ENCODE assay signal across 1 cellular context in genomic region chr4:139672732-139673131, GRCh38.
A peak's percentile ranks its signal among the peaks of the same experiment; 100 is the strongest.
TF ChIP-seq lines count a peak whose summit lies in the region.

No MANE protein-coding gene starts in this region.

TF ChIP-seq in HepG2, 621 proteins besides CTCF, POLR2A, EP300 and RAD21 (continued from another document):
- 0 out of 2 replicates have a peak, but pooled peaks have one; percentile 37 for TF ChIP-seq ARID5B (CRISPR knock-in tag; IDR thresholded peaks at IDR 0.05)
- peak; percentile 18; the same call in 1 of the 2 replicates for TF ChIP-seq RXRB (CRISPR knock-in tag; IDR thresholded peaks at IDR 0.05; ENCODE audit: borderline replicate concordance)
- TF ChIP-seq ZNF329 (CRISPR knock-in tag; IDR thresholded peaks at IDR 0.05; ENCODE audit: low read depth): no peak
- no peak for TF ChIP-seq FOXA1 (IDR thresholded peaks at IDR 0.05)
- TF ChIP-seq FOXA1 (CRISPR knock-in tag; IDR thresholded peaks at IDR 0.05): peak; percentile 56
- 0 out of 2 replicates have a peak, but pooled peaks have one; percentile 55 for TF ChIP-seq ZNF800 (CRISPR knock-in tag; IDR thresholded peaks at IDR 0.05)
- peak; percentile 37 for TF ChIP-seq MED1 (CRISPR knock-in tag; IDR thresholded peaks at IDR 0.05)
